Comparison of ENCODE assay signal across 25 cellular contexts in genomic region chr12:51908876-51909592, GRCh38. TPM values are rescaled to one million over a fixed set of nuclear protein-coding genes. Genes with fewer than 3 reads are reported as not detected.
DNase-seq lines count a peak whose midpoint lies in the region; ATAC-seq and TF ChIP-seq lines count a peak whose summit lies in the region.
"Had no signal": no experiment of that assay in that cellular context is flagged by ENCODE, and none has a peak within 500 bp of the region (broad histone marks: within the 10 kb centered on the region; RNA-seq: fewer than 3 reads in every experiment).

No MANE protein-coding gene starts in this region.

- H3K9ac ChIP-seq in trophoblast cell (ENCODE audit: low read length) = peak overlapping the region; percentile 57

- no peak for TF ChIP-seq CTCF in heart left ventricle (IDR thresholded peaks at IDR 0.05)
- TF ChIP-seq CTCF in fibroblast of the aortic adventitia (IDR thresholded peaks at IDR 0.05; ENCODE audit: insufficient read depth, low read length) = no peak
- TF ChIP-seq CTCF in vagina (IDR thresholded peaks at IDR 0.05) = no peak

- H3K4me3 ChIP-seq in heart left ventricle = peak overlapping the region in 10 of 12 donors; percentile 61 to 90 (median 71)
- peak overlapping the region; percentile 73 for H3K4me3 ChIP-seq in fibroblast of the aortic adventitia (ENCODE audit: low read depth, low read length)
- H3K4me3 ChIP-seq in trophoblast cell (ENCODE audit: low read depth, low read length) = no peak overlapping the region
- H3K4me3 ChIP-seq in vagina = peak overlapping the region; percentile 59 to 66
- H3K4me3 ChIP-seq: body of pancreas, HAP-1, MG63, SK-N-MC had no signal

- H3K4me2 ChIP-seq in trophoblast cell (ENCODE audit: low read length) = no peak overlapping the region

- H2BK12ac ChIP-seq in trophoblast cell (ENCODE audit: low read length) = no peak overlapping the region

- peak in 1 of 5 donors; percentile 26 for DNase-seq in heart left ventricle
- no peak for DNase-seq in left ventricle myocardium superior
- no peak for DNase-seq in fibroblast of the aortic adventitia (ENCODE audit: low read depth)
- no peak for DNase-seq in trophoblast cell
- no peak for DNase-seq in vagina (ENCODE audit: extremely low spot score in 2 of 2)
- DNase-seq in NCI-H774 (lab: John Stamatoyannopoulos, UW) = no peak
- DNase-seq in SW 1271 (lab: John Stamatoyannopoulos, UW) = no peak
- no peak for DNase-seq in hypothalamus (lab: John Stamatoyannopoulos, UW)
- DNase-seq: activated CD8-positive, alpha-beta memory T cell treated with anti-CD3 and anti-CD28 coated beads for 24 hours; activated naive CD8-positive, alpha-beta T cell treated with anti-CD3 and anti-CD28 coated beads for 36 hours; body of pancreas; cortex of kidney; DMS153; MG63; NCI-H2227 treated with DMSO at 0.1 percent for 48 hours; stimulated activated CD4-positive, alpha-beta T cell treated with anti-CD3 and anti-CD28 coated beads, Interleukin-2, amount 100 ng/mL, for 48 hours; T1000 had no signal

- no peak overlapping the region for H4K91ac ChIP-seq in trophoblast cell (ENCODE audit: low read depth, low read length)

- intact Hi-C loops in heart left ventricle (cut with DNase I) = loop anchor here in 2 of 10 donors (5.0 to 10.0 kb wide), 2 partner anchors 113 to 176 kb away; no protein-coding TSS in a partner anchor
- intact Hi-C loops in left ventricle myocardium superior (cut with micrococcal nuclease) = no loop called here
- intact Hi-C loops in vagina (cut with DNase I) = no loop called here

- WGBS in heart left ventricle, 4 donors = 77 to 84% (median 78%) methylated on average over 9 of the region's 9 CpGs
- WGBS in trophoblast cell (ENCODE audit: extremely low coverage, insufficient coverage, insufficient read length) = no CpG with 5 or more reads among the region's 9 CpGs

- TF ChIP-seq POLR2A in heart left ventricle (IDR thresholded peaks at IDR 0.05) = no peak
- TF ChIP-seq POLR2A in vagina (IDR thresholded peaks at IDR 0.05) = no peak

- H3K18ac ChIP-seq in trophoblast cell (ENCODE audit: low read length) = no peak overlapping the region

- H3K9me3 ChIP-seq in heart left ventricle (no peaks in the 10 kb centered on the region), trophoblast cell (ENCODE audit: insufficient read depth, low read depth, low read length) (peaks cover 2% of the 10 kb centered on the region), vagina (no peaks in the 10 kb centered on the region)
- H3K9me3 ChIP-seq: body of pancreas, HAP-1, MG63, Peyer's patch had no signal

- no peaks in the 10 kb centered on the region for H3K79me1 ChIP-seq in trophoblast cell (ENCODE audit: low read length)

- H4K8ac ChIP-seq in trophoblast cell (ENCODE audit: low read depth, low read length) = no peak overlapping the region

- no peak overlapping the region for H2BK120ac ChIP-seq in trophoblast cell (ENCODE audit: insufficient read depth, low read length, poor library complexity)

- H3K23ac ChIP-seq in trophoblast cell (ENCODE audit: low read length) = no peak overlapping the region

- H3K27ac ChIP-seq in heart left ventricle (peak overlapping the region in 10 of 12 donors; percentile 4 to 98 (median 92)), trophoblast cell (ENCODE audit: low read depth, low read length) (no peak overlapping the region), vagina (peak overlapping the region; percentile 95)
- H3K27ac ChIP-seq: C4-2B, SK-N-MC had no signal

- H4K12ac ChIP-seq in trophoblast cell (ENCODE audit: low read depth, low read length) = no peak overlapping the region

- H3K27me3 ChIP-seq in heart left ventricle = peaks cover 0 to 22% (median 5%) of the 10 kb centered on the region in 9 donors
- peaks cover 12% of the 10 kb centered on the region for H3K27me3 ChIP-seq in trophoblast cell (ENCODE audit: insufficient read depth, low read length)
- no peaks in the 10 kb centered on the region for H3K27me3 ChIP-seq in vagina
- H3K27me3 ChIP-seq: MG63, Peyer's patch had no signal

- H2AK5ac ChIP-seq in trophoblast cell (ENCODE audit: low read length) = no peak overlapping the region

- H3K4me1 ChIP-seq in heart left ventricle (peaks cover 6 to 96% (median 83%) of the 10 kb centered on the region in 12 donors), trophoblast cell (ENCODE audit: control insufficient read depth in 1 of 2, insufficient read depth in 2 of 2, low read length in 2 of 2) (peaks cover 0 to 2% of the 10 kb centered on the region in 2 experiments), vagina (peaks cover 87% of the 10 kb centered on the region)
- H3K4me1 ChIP-seq: HAP-1 had no signal

- no peaks in the 10 kb centered on the region for H3K79me2 ChIP-seq in trophoblast cell (ENCODE audit: control insufficient read depth, insufficient read depth, low read length, poor library complexity)

- no peak overlapping the region for H2AFZ ChIP-seq in trophoblast cell (ENCODE audit: insufficient read depth, low read length, poor library complexity)

- no peak overlapping the region for H3K14ac ChIP-seq in trophoblast cell (ENCODE audit: low read length)

- no peak overlapping the region for H3K4ac ChIP-seq in trophoblast cell (ENCODE audit: low read depth, low read length)

- ATAC-seq in heart left ventricle (no peak), left ventricle myocardium superior (no peak)
- ATAC-seq: activated CD4-positive, CD25-positive, alpha-beta regulatory T cell treated with anti-CD3 and anti-CD28 coated beads, Interleukin-2, amount 50 U/mL, for 24 hours; body of pancreas had no signal

- peaks cover 0 to 6% (median 0%) of the 10 kb centered on the region in 9 donors for H3K36me3 ChIP-seq in heart left ventricle
- H3K36me3 ChIP-seq in trophoblast cell (ENCODE audit: control insufficient read depth in 1 of 2, insufficient read depth in 2 of 2, low read length in 2 of 2) = no peaks in the 10 kb centered on the region
- H3K36me3 ChIP-seq in vagina = no peaks in the 10 kb centered on the region
- H3K36me3 ChIP-seq: HAP-1, MG63, Peyer's patch had no signal

- no peak overlapping the region for H2BK5ac ChIP-seq in trophoblast cell (ENCODE audit: low read depth, low read length, poor library complexity)

RNA-seq across cellular contexts. Expression of gene ACVRL1, which starts 1.7 kb away (rescaled TPM):
- 100 to 1,000 TPM in 1 of 9 donors, 10 to 100 TPM in 8; 23.5 to 116 (median 33.4) TPM for total RNA-seq in heart left ventricle
- polyA plus RNA-seq in heart left ventricle = 10 to 100 TPM; 20.5 to 35.1 TPM
- total RNA-seq in left ventricle myocardium superior = 31.7 TPM
- 50.3 and 56.5 TPM in 2 replicates for total RNA-seq in fibroblast of the aortic adventitia (ENCODE audit: low replicate concordance)
- polyA plus RNA-seq in trophoblast cell (2013) = 2.8 and 3.1 TPM in 2 replicates
- total RNA-seq in vagina = 115 TPM
- total RNA-seq: activated naive CD8-positive, alpha-beta T cell treated with anti-CD3 and anti-CD28 coated beads for 36 hours had no signal

RNA-seq across cellular contexts. Expression of gene ANKRD33, which starts 21.1 kb away (rescaled TPM):
- total RNA-seq in heart left ventricle (not detected), left ventricle myocardium superior (not detected), fibroblast of the aortic adventitia (ENCODE audit: low replicate concordance) (0.09 TPM in 1 of 2 replicates, not detected in the other), vagina (not detected)
- polyA plus RNA-seq in heart left ventricle = not detected
- 0.17 and 0.38 TPM in 2 replicates for polyA plus RNA-seq in trophoblast cell (2013)
- total RNA-seq: activated naive CD8-positive, alpha-beta T cell treated with anti-CD3 and anti-CD28 coated beads for 36 hours; body of pancreas; frontal cortex; myocyte; osteoblast; Peyer's patch had no signal

RNA-seq across cellular contexts. Expression of gene ACVR1B, which starts 42.5 kb away (rescaled TPM):
- 10 to 100 TPM in 7 of 9 donors, 1 to 10 TPM in 2; 7.4 to 19.8 (median 11.6) TPM for total RNA-seq in heart left ventricle
- 10 to 100 TPM in 1 of 2 donors, 1 to 10 TPM in 1; 7.7 to 13.3 TPM for polyA plus RNA-seq in heart left ventricle
- total RNA-seq in left ventricle myocardium superior = 11.2 TPM
- total RNA-seq in fibroblast of the aortic adventitia (ENCODE audit: low replicate concordance) = 12.6 and 17.1 TPM in 2 replicates
- 8.2 TPM in 2 replicates for polyA plus RNA-seq in trophoblast cell (2013)
- 23.6 TPM for total RNA-seq in vagina
